11 cellular contexts compared by ENCODE assay signal in the genomic region with DNA sequence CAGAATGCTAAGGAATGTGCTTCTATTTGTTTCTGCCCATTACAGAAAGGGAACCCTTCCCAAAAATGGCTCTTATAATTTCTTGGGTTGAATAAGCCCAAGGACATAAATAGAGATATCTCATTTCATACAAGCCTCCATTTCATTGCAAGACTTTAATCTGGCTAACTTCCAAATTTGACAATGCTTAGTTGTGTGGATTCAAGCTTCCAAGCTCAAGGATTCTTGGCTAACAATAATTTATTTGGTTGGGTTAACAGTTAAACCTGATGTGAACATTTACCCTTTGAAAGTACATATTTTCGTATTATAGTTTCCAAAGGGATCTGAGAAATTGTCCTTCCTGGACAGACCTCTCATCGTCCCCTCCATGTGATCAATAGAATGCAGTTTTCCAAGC.
"Had no signal": no experiment of that assay in that cellular context is flagged by ENCODE, and none has a peak within 500 bp of the region (broad histone marks: within the 10 kb centered on the region; RNA-seq: fewer than 3 reads in every experiment).

No MANE protein-coding gene starts in this region.

- ATAC-seq: left lobe of liver; mucosa of descending colon; naive thymus-derived CD8-positive, alpha-beta T cell had no signal

- H3K4me3 ChIP-seq: hepatocyte, mucosa of descending colon, right atrium auricular region had no signal

- DNase-seq: dermis blood vessel endothelial cell; foreskin melanocyte; mucosa of descending colon; naive thymus-derived CD8-positive, alpha-beta T cell; small intestine; stimulated activated CD4-positive, alpha-beta T cell treated with anti-CD3 and anti-CD28 coated beads, Interleukin-12 subunit alpha, Interleukin-12 subunit beta, amount 100 ng/mL, for 4 hours; stimulated activated naive CD4-positive, alpha-beta T cell treated with Interleukin-2 at 50 U/mL for 16 hours; trophoblast cell had no signal
